In the genomic region with DNA sequence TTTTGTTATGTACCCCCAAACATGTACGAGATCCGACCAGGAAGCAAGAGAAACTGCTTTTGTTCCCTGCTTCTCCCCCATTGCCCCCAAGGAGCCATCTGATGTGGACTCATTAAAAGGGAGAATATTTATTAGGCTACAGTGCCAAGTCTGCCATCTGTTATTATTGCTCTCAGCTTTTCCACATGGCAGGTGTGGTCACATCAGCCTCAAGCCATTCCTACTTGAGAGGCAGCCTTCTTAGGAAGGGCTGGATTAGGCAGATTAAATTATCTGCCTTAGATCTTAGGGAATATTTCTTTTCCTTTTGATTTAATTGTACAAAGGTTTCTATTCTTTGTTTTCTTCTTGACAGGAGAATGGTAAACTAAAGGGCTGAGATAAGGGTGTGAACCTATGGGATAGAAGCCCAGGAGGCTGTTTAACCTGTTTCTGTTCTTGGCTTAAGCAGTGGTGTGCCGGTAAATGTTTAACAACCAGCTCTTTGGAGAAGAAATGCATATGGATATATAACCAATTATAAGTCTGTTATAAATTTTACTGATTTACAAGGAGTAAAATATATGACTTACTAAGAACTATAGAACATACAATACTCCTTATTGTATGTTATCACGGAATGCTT, we compare ENCODE assay signal across 16 cellular contexts.
A peak's percentile ranks its signal among the peaks of the same experiment; 100 is the strongest.
DNase-seq lines count a peak whose midpoint lies in the region; ATAC-seq and TF ChIP-seq lines count a peak whose summit lies in the region.
"Had no signal": no experiment of that assay in that cellular context is flagged by ENCODE, and none has a peak within 500 bp of the region (broad histone marks: within the 10 kb centered on the region; RNA-seq: fewer than 3 reads in every experiment).

No MANE protein-coding gene starts in this region.

- no peak overlapping the region for H3K4me3 Mint-ChIP-seq in natural killer cell treated with Interleukin-12 subunit alpha and Interleukin-12 subunit beta and Interleukin-15 and Interleukin-18, amount 100 ng/mL, for 72 hours
- no peak overlapping the region for H3K4me3 Mint-ChIP-seq in natural killer cell
- H3K4me3 Mint-ChIP-seq in activated CD4-positive, alpha-beta memory T cell treated with anti-CD3 and anti-CD28 coated beads for 36 hours: no peak overlapping the region
- H3K4me3 Mint-ChIP-seq: activated naive CD8-positive, alpha-beta T cell treated with anti-CD3 and anti-CD28 coated beads for 36 hours; T-helper 1 cell treated with Interleukin-12 subunit alpha and Interleukin-12 subunit beta and Interleukin-4 antibody, amounts not matched to agents 30 μg/mL and 1 μg/mL, for 36 hours had no signal

- no peaks in the 10 kb centered on the region for H3K36me3 Mint-ChIP-seq in natural killer cell treated with Interleukin-12 subunit alpha and Interleukin-12 subunit beta and Interleukin-15 and Interleukin-18, amount 100 ng/mL, for 72 hours
- no peaks in the 10 kb centered on the region for H3K36me3 Mint-ChIP-seq in natural killer cell
- no peaks in the 10 kb centered on the region for H3K36me3 Mint-ChIP-seq in activated CD4-positive, alpha-beta memory T cell treated with anti-CD3 and anti-CD28 coated beads for 36 hours

- TF ChIP-seq CTCF in natural killer cell (IDR thresholded peaks at IDR 0.05) (no peak), VCaP (conservative IDR thresholded peaks at IDR 0.05) (no peak), mucosa of descending colon (IDR thresholded peaks at IDR 0.05) (no peak)

- H3K36me3 ChIP-seq in mucosa of descending colon (ENCODE audit: low read depth): no peaks in the 10 kb centered on the region
- H3K36me3 ChIP-seq: gastroesophageal sphincter had no signal

- no peaks in the 10 kb centered on the region for H3K9me3 ChIP-seq in mucosa of descending colon
- H3K9me3 ChIP-seq: gastroesophageal sphincter had no signal

- ATAC-seq in natural killer cell treated with Interleukin-12 subunit alpha and Interleukin-12 subunit beta and Interleukin-15 and Interleukin-18, amount 100 ng/mL, for 72 hours: no peak
- ATAC-seq in natural killer cell: no peak
- peak; percentile 84 for ATAC-seq in mucosa of descending colon
- no peak for ATAC-seq in Right ventricle myocardium superior (ENCODE audit: poor library complexity)
- ATAC-seq: gastroesophageal sphincter had no signal

- no peak overlapping the region for H3K4me3 ChIP-seq in mucosa of descending colon
- H3K4me3 ChIP-seq: gastroesophageal sphincter had no signal

- intact Hi-C loops in natural killer cell (cut with micrococcal nuclease): no loop called here
- intact Hi-C loops in mucosa of descending colon (cut with DNase I, micrococcal nuclease): no loop called here
- intact Hi-C loops in activated CD4-positive, alpha-beta memory T cell treated with anti-CD3 and anti-CD28 coated beads for 36 hours (cut with micrococcal nuclease): no loop called here
- intact Hi-C loops in Right ventricle myocardium superior (cut with DNase I): no loop called here

- CTCF ChIA-PET in activated CD4-positive, alpha-beta memory T cell treated with anti-CD3 and anti-CD28 coated beads for 36 hours (lab: Charles Lee): interaction anchor here (1.0 to 2.4 kb wide), 6 partner anchors 8 to 234 kb away, joined by 3 to 7 read pairs (median 4); a partner anchor contains a TSS

- H3K4me1 Mint-ChIP-seq in natural killer cell treated with Interleukin-12 subunit alpha and Interleukin-12 subunit beta and Interleukin-15 and Interleukin-18, amount 100 ng/mL, for 72 hours (ENCODE audit: low read depth in 2 of 2): peaks cover 39 to 61% of the 10 kb centered on the region in 2 donors
- H3K4me1 Mint-ChIP-seq in natural killer cell: peaks cover 4 to 5% of the 10 kb centered on the region in 2 donors
- H3K4me1 Mint-ChIP-seq in activated CD4-positive, alpha-beta memory T cell treated with anti-CD3 and anti-CD28 coated beads for 36 hours (ENCODE audit: low read depth): peaks cover 46% of the 10 kb centered on the region

- POLR2A ChIA-PET in activated CD4-positive, alpha-beta memory T cell treated with anti-CD3 and anti-CD28 coated beads for 36 hours (lab: Charles Lee): interaction anchor here (1.0 kb wide), 1 partner anchor 139 kb away, joined by 4 read pairs; no protein-coding TSS in a partner anchor

- peak overlapping the region; percentile 56 to 68 for H3K27ac Mint-ChIP-seq in natural killer cell treated with Interleukin-12 subunit alpha and Interleukin-12 subunit beta and Interleukin-15 and Interleukin-18, amount 100 ng/mL, for 72 hours
- H3K27ac Mint-ChIP-seq in natural killer cell: no peak overlapping the region
- H3K27ac Mint-ChIP-seq in activated CD4-positive, alpha-beta memory T cell treated with anti-CD3 and anti-CD28 coated beads for 36 hours: no peak overlapping the region
- H3K27ac Mint-ChIP-seq: activated naive CD8-positive, alpha-beta T cell treated with anti-CD3 and anti-CD28 coated beads for 36 hours; T-helper 1 cell treated with Interleukin-12 subunit alpha and Interleukin-12 subunit beta and Interleukin-4 antibody, amounts not matched to agents 30 μg/mL and 1 μg/mL, for 36 hours had no signal

- H3K9me3 Mint-ChIP-seq in natural killer cell treated with Interleukin-12 subunit alpha and Interleukin-12 subunit beta and Interleukin-15 and Interleukin-18, amount 100 ng/mL, for 72 hours: no peaks in the 10 kb centered on the region
- no peaks in the 10 kb centered on the region for H3K9me3 Mint-ChIP-seq in natural killer cell
- no peaks in the 10 kb centered on the region for H3K9me3 Mint-ChIP-seq in activated CD4-positive, alpha-beta memory T cell treated with anti-CD3 and anti-CD28 coated beads for 36 hours
- H3K9me3 Mint-ChIP-seq: T-helper 1 cell treated with Interleukin-12 subunit alpha and Interleukin-12 subunit beta and Interleukin-4 antibody, amounts not matched to agents 30 μg/mL and 1 μg/mL, for 36 hours had no signal

- H3K27me3 Mint-ChIP-seq in natural killer cell treated with Interleukin-12 subunit alpha and Interleukin-12 subunit beta and Interleukin-15 and Interleukin-18, amount 100 ng/mL, for 72 hours: no peaks in the 10 kb centered on the region
- no peaks in the 10 kb centered on the region for H3K27me3 Mint-ChIP-seq in natural killer cell (ENCODE audit: low read depth in 2 of 2)
- no peaks in the 10 kb centered on the region for H3K27me3 Mint-ChIP-seq in activated CD4-positive, alpha-beta memory T cell treated with anti-CD3 and anti-CD28 coated beads for 36 hours
- H3K27me3 Mint-ChIP-seq: activated naive CD8-positive, alpha-beta T cell treated with anti-CD3 and anti-CD28 coated beads for 36 hours had no signal

- no peak for DNase-seq in natural killer cell treated with Interleukin-12 subunit alpha and Interleukin-12 subunit beta and Interleukin-15 and Interleukin-18, amount 100 ng/mL, for 72 hours (ENCODE audit: low spot score)
- DNase-seq in natural killer cell (no peak), mucosa of descending colon (peak in 1 of 3 donors; percentile 81), Right ventricle myocardium superior (no peak)
- no peak for DNase-seq in activated CD4-positive, alpha-beta memory T cell treated with anti-CD3 and anti-CD28 coated beads for 36 hours
- DNase-seq in stimulated activated CD4-positive, alpha-beta T cell treated with anti-CD3 and anti-CD28 coated beads, Interleukin-15, amount 100 ng/mL, for 24 hours: no peak
- no peak for DNase-seq in stimulated activated CD4-positive, alpha-beta T cell treated with anti-CD3 and anti-CD28 coated beads, Interleukin-4, amount 100 ng/mL, for 24 hours
- DNase-seq: activated naive CD8-positive, alpha-beta T cell treated with anti-CD3 and anti-CD28 coated beads for 36 hours; NCI-H1092; NCI-H226; RPMI8226; stimulated activated CD4-positive, alpha-beta T cell treated with anti-CD3 and anti-CD28 coated beads, Interleukin-1b, Interleukin-23, amount 100 ng/mL, for 48 hours; trophoblast cell had no signal

- peak overlapping the region; percentile 95 for H3K27ac ChIP-seq in VCaP
- H3K27ac ChIP-seq: gastroesophageal sphincter had no signal

- H3K4me1 ChIP-seq in mucosa of descending colon (ENCODE audit: low read depth): peaks cover 35% of the 10 kb centered on the region

Comparison
In these comparisons a context has a peak if more than half of its experiments do, and no peak if none do; other contexts are left out.
1. H3K27ac Mint-ChIP-seq: peak in natural killer cell treated with Interleukin-12 subunit alpha and Interleukin-12 subunit beta and Interleukin-15 and Interleukin-18, amount 100 ng/mL, for 72 hours (2 of 2); none in natural killer cell (0 of 2) and activated CD4-positive, alpha-beta memory T cell treated with anti-CD3 and anti-CD28 coated beads for 36 hours (single experiment).